14 cellular contexts compared by ENCODE assay signal in the genomic region with DNA sequence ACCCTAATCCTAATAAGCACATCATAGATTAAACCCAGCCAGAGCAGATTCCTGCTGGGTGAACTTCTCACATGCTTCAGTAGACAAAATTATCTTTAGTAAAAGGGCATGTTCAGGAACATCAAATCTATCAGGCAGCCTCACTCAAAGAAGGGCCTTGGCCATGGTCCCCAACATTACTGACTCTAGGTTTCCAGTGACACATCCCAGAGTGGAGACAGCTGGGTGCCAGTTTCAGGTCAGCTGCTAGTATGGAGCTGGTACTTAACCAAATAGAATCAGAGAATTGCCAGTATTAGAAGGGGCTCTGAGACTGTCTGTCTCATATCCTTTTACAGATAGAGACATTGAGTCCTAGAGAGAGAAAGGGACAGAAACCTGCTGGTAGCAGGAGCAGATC. TPM values are rescaled to one million over a fixed set of nuclear protein-coding genes. Genes with fewer than 3 reads are reported as not detected.
DNase-seq lines count a peak whose midpoint lies in the region; ATAC-seq lines count a peak whose summit lies in the region.
"Had no signal": no experiment of that assay in that cellular context is flagged by ENCODE, and none has a peak within 500 bp of the region (broad histone marks: within the 10 kb centered on the region; RNA-seq: fewer than 3 reads in every experiment).

No MANE protein-coding gene starts in this region.

- ATAC-seq in left cardiac atrium (peak; percentile 69 to 84), GM18873 (IDR thresholded peaks at IDR 0.05; ENCODE audit: low FRiP score, unreplicated experiment) (no peak)
- ATAC-seq: CD8-positive, alpha-beta T cell; HCT116 had no signal

- intact Hi-C loops in left cardiac atrium (cut with DNase I), result no loop called here

- DNase-seq in NCI-H82 (lab: John Stamatoyannopoulos, UW), result peak; percentile 6
- DNase-seq in NCI-H82 treated with DMSO at 0.1 percent for 48 hours (lab: John Stamatoyannopoulos, UW; ENCODE audit: unreplicated experiment), result no peak
- DNase-seq in NCI-H146 treated with DMSO at 0.1 percent for 48 hours (lab: John Stamatoyannopoulos, UW; ENCODE audit: unreplicated experiment), result peak; percentile 44
- peak; percentile 38 for DNase-seq in left cardiac atrium
- DNase-seq in myocyte (ENCODE audit: low read depth), result peak; percentile 52
- DNase-seq in NK-92 treated with Interleukin-12 subunit alpha and Interleukin-12 subunit beta, amount 100 ng/mL, for 24 hours (lab: John Stamatoyannopoulos, UW), result no peak
- DNase-seq in NCI-H1048 (lab: John Stamatoyannopoulos, UW), result no peak
- DNase-seq: CD8-positive, alpha-beta T cell; COR-L47; DMS153; DMS79 treated with DMSO at 0.1 percent for 48 hours; EL had no signal

RNA-seq across cellular contexts. Expression of a gene that starts 44.1 kb away (rescaled TPM):
- total RNA-seq in left cardiac atrium, result 10 to 100 TPM; 19.0 to 19.1 TPM
- 18.6 and 24.9 TPM in 2 replicates for total RNA-seq in myocyte
- polyA plus RNA-seq in myocyte (2012), result 114 TPM

Comparison
In these comparisons a context has a peak if more than half of its experiments do, and no peak if none do; other contexts are left out.
1. DNase-seq: peak in NCI-H82 (single experiment), NCI-H146 treated with DMSO at 0.1 percent for 48 hours (single experiment), left cardiac atrium (single experiment) and myocyte (single experiment); none in NCI-H82 treated with DMSO at 0.1 percent for 48 hours (single experiment), NK-92 treated with Interleukin-12 subunit alpha and Interleukin-12 subunit beta, amount 100 ng/mL, for 24 hours (single experiment) and NCI-H1048 (single experiment).